In genomic region chr9:131579789-131580211, GRCh38 we compare ENCODE assay signal across 20 cellular contexts. TPM values are rescaled to one million over a fixed set of nuclear protein-coding genes. Genes with fewer than 3 reads are reported as not detected.
A peak's percentile ranks its signal among the peaks of the same experiment; 100 is the strongest.
DNase-seq lines count a peak whose midpoint lies in the region; ATAC-seq and TF ChIP-seq lines count a peak whose summit lies in the region.
"Had no signal": no experiment of that assay in that cellular context is flagged by ENCODE, and none has a peak within 500 bp of the region (broad histone marks: within the 10 kb centered on the region; RNA-seq: fewer than 3 reads in every experiment).

No MANE protein-coding gene starts in this region.

- H3K9me3 ChIP-seq in psoas muscle: no peaks in the 10 kb centered on the region
- H3K9me3 ChIP-seq: gastrocnemius medialis, thoracic aorta had no signal

- in situ Hi-C loops in KBM-7 (cut with MboI; ENCODE audit: low pct_unique_long_range_greater_than_20kb, low sequenced_read_pairs): loop anchor here (25.0 kb wide), 1 partner anchor 158 kb away; the partner anchor contains the start of gene RAPGEF1

- no peak for TF ChIP-seq CTCF in activated CD8-positive, alpha-beta T cell treated with anti-CD3 and anti-CD28 coated beads for 36 hours (IDR thresholded peaks at IDR 0.05)
- no peak for TF ChIP-seq CTCF in psoas muscle (IDR thresholded peaks at IDR 0.05)

- POLR2A ChIA-PET in activated CD8-positive, alpha-beta T cell treated with anti-CD3 and anti-CD28 coated beads for 36 hours (lab: Charles Lee): interaction anchor here (1.2 kb wide), 1 partner anchor 152 kb away, joined by 4 read pairs; no protein-coding TSS in a partner anchor

- peaks cover 6 to 16% of the 10 kb centered on the region in 2 donors for H3K36me3 Mint-ChIP-seq in activated naive CD4-positive, alpha-beta T cell treated with anti-CD3 and anti-CD28 coated beads, Interleukin-2, amount 50 U/mL, for 72 hours
- peaks cover 33% of the 10 kb centered on the region for H3K36me3 Mint-ChIP-seq in activated CD8-positive, alpha-beta T cell treated with anti-CD3 and anti-CD28 coated beads for 36 hours (ENCODE audit: low read depth)

- no peaks in the 10 kb centered on the region for H3K27me3 Mint-ChIP-seq in activated CD8-positive, alpha-beta T cell treated with anti-CD3 and anti-CD28 coated beads for 36 hours

- peaks cover 8% of the 10 kb centered on the region for H3K4me1 ChIP-seq in psoas muscle

- H3K27ac Mint-ChIP-seq in activated naive CD4-positive, alpha-beta T cell treated with anti-CD3 and anti-CD28 coated beads, Interleukin-2, amount 50 U/mL, for 72 hours: peak overlapping the region; percentile 82 to 96
- peak overlapping the region; percentile 94 for H3K27ac Mint-ChIP-seq in activated CD8-positive, alpha-beta T cell treated with anti-CD3 and anti-CD28 coated beads for 36 hours

- DNase-seq in activated naive CD4-positive, alpha-beta T cell treated with anti-CD3 and anti-CD28 coated beads, Interleukin-2, amount 50 U/mL, for 72 hours (ENCODE audit: low spot score in 2 of 2): no peak
- no peak for DNase-seq in activated naive CD4-positive, alpha-beta T cell treated with Interleukin-2 at 50 U/mL for 16 hours
- no peak for DNase-seq in activated CD8-positive, alpha-beta T cell treated with anti-CD3 and anti-CD28 coated beads for 36 hours
- DNase-seq in left cardiac atrium (no peak), psoas muscle (no peak), KBM-7 (no peak), NCI-H1048 (lab: John Stamatoyannopoulos, UW) (no peak)
- no peak for DNase-seq in stimulated activated CD4-positive, alpha-beta T cell treated with anti-CD3 and anti-CD28 coated beads, Interleukin-2, amount 100 ng/mL, for 48 hours
- DNase-seq: activated CD4-positive, alpha-beta T cell treated with anti-CD3 and anti-CD28 coated beads for 1 hour; gastrocnemius medialis; NCI-H1694 treated with DMSO at 0.1 percent for 48 hours; stimulated activated CD4-positive, alpha-beta T cell treated with anti-CD3 and anti-CD28 coated beads, Interleukin-1b, Interleukin-23, amount 100 ng/mL, for 48 hours had no signal

- peaks cover 34% of the 10 kb centered on the region for H3K4me1 Mint-ChIP-seq in activated CD8-positive, alpha-beta T cell treated with anti-CD3 and anti-CD28 coated beads for 36 hours (ENCODE audit: low read depth)
- H3K4me1 Mint-ChIP-seq: neural crest cell had no signal

- WGBS in psoas muscle, 3 donors: 43 to 53% (median 52%) methylated on average over 8 of the region's 8 CpGs

- peaks cover 11 to 100% of the 10 kb centered on the region in 2 donors for H3K36me3 ChIP-seq in psoas muscle (ENCODE audit: insufficient read depth in 1 of 2, low read depth in 1 of 2)

- ATAC-seq in activated naive CD4-positive, alpha-beta T cell treated with anti-CD3 and anti-CD28 coated beads, Interleukin-2, amount 50 U/mL, for 72 hours: no peak
- ATAC-seq in activated CD8-positive, alpha-beta T cell treated with anti-CD3 and anti-CD28 coated beads for 36 hours: no peak
- ATAC-seq in left cardiac atrium: peak; percentile 78 to 83
- peak in 3 of 4 donors; percentile 17 to 76 (median 29) for ATAC-seq in psoas muscle

- H3K9me3 Mint-ChIP-seq in activated naive CD4-positive, alpha-beta T cell treated with anti-CD3 and anti-CD28 coated beads, Interleukin-2, amount 50 U/mL, for 72 hours: no peaks in the 10 kb centered on the region
- H3K9me3 Mint-ChIP-seq in activated CD8-positive, alpha-beta T cell treated with anti-CD3 and anti-CD28 coated beads for 36 hours: no peaks in the 10 kb centered on the region
- H3K9me3 Mint-ChIP-seq: neural crest cell; T-helper 1 cell treated with Interleukin-12 subunit alpha and Interleukin-12 subunit beta and Interleukin-4 antibody, amounts not matched to agents 30 μg/mL and 1 μg/mL, for 36 hours had no signal

- no peak overlapping the region for H3K27ac ChIP-seq in psoas muscle
- H3K27ac ChIP-seq: gastrocnemius medialis, thoracic aorta had no signal

- no peaks in the 10 kb centered on the region for H3K27me3 ChIP-seq in psoas muscle (ENCODE audit: insufficient read depth in 3 of 3, low read length in 2 of 3)
- H3K27me3 ChIP-seq: gastrocnemius medialis had no signal

- CTCF ChIA-PET in activated CD8-positive, alpha-beta T cell treated with anti-CD3 and anti-CD28 coated beads for 36 hours (lab: Charles Lee): interaction anchor here (0.9 to 1.3 kb wide), 2 partner anchors 151 to 159 kb away, joined by 3 to 6 read pairs; no protein-coding TSS in a partner anchor

- H3K4me3 Mint-ChIP-seq in activated CD8-positive, alpha-beta T cell treated with anti-CD3 and anti-CD28 coated beads for 36 hours: no peak overlapping the region
- H3K4me3 Mint-ChIP-seq: neural crest cell had no signal

- no peak overlapping the region for H3K4me3 ChIP-seq in psoas muscle
- H3K4me3 ChIP-seq: gastrocnemius medialis, lung, thoracic aorta had no signal

- intact Hi-C loops in activated CD8-positive, alpha-beta T cell treated with anti-CD3 and anti-CD28 coated beads for 36 hours (cut with micrococcal nuclease): no loop called here
- intact Hi-C loops in left cardiac atrium (cut with DNase I): no loop called here
- intact Hi-C loops in psoas muscle (cut with DNase I): no loop called here

RNA-seq across cellular contexts. Expression of gene PRRT1B, which starts 34.5 kb away (rescaled TPM):
- total RNA-seq in activated naive CD4-positive, alpha-beta T cell treated with anti-CD3 and anti-CD28 coated beads, Interleukin-2, amount 50 U/mL, for 72 hours: not detected
- total RNA-seq in activated CD8-positive, alpha-beta T cell treated with anti-CD3 and anti-CD28 coated beads for 36 hours: not detected
- total RNA-seq in left cardiac atrium: not detected
- total RNA-seq in psoas muscle: not detected
- not detected for polyA plus RNA-seq in psoas muscle
- total RNA-seq: astrocyte, dermis blood vessel endothelial cell, epithelial cell of proximal tubule, gastrocnemius medialis, neural crest cell, thoracic aorta had no signal
- polyA plus RNA-seq: AG04450 had no signal

RNA-seq across cellular contexts. Expression of gene UCK1, which starts 48.7 kb away (rescaled TPM):
- 10 to 100 TPM; 21.4 to 33.7 TPM for total RNA-seq in activated naive CD4-positive, alpha-beta T cell treated with anti-CD3 and anti-CD28 coated beads, Interleukin-2, amount 50 U/mL, for 72 hours
- total RNA-seq in activated CD8-positive, alpha-beta T cell treated with anti-CD3 and anti-CD28 coated beads for 36 hours: 10 to 100 TPM; 16.7 to 22.1 TPM
- 10 to 100 TPM; 23.3 to 23.7 TPM for total RNA-seq in left cardiac atrium
- 10 to 100 TPM; 16.8 to 40.0 (median 21.8) TPM for total RNA-seq in psoas muscle
- 10 to 100 TPM; 37.8 to 75.6 (median 47.4) TPM for polyA plus RNA-seq in psoas muscle

Comparison
In these comparisons a context has a peak if more than half of its experiments do, and no peak if none do; other contexts are left out.
1. ATAC-seq: peak in left cardiac atrium (2 of 2) and psoas muscle (3 of 4); none in activated naive CD4-positive, alpha-beta T cell treated with anti-CD3 and anti-CD28 coated beads, Interleukin-2, amount 50 U/mL, for 72 hours (0 of 2) and activated CD8-positive, alpha-beta T cell treated with anti-CD3 and anti-CD28 coated beads for 36 hours (single experiment).